8 cellular contexts compared by ENCODE assay signal in the genomic region with DNA sequence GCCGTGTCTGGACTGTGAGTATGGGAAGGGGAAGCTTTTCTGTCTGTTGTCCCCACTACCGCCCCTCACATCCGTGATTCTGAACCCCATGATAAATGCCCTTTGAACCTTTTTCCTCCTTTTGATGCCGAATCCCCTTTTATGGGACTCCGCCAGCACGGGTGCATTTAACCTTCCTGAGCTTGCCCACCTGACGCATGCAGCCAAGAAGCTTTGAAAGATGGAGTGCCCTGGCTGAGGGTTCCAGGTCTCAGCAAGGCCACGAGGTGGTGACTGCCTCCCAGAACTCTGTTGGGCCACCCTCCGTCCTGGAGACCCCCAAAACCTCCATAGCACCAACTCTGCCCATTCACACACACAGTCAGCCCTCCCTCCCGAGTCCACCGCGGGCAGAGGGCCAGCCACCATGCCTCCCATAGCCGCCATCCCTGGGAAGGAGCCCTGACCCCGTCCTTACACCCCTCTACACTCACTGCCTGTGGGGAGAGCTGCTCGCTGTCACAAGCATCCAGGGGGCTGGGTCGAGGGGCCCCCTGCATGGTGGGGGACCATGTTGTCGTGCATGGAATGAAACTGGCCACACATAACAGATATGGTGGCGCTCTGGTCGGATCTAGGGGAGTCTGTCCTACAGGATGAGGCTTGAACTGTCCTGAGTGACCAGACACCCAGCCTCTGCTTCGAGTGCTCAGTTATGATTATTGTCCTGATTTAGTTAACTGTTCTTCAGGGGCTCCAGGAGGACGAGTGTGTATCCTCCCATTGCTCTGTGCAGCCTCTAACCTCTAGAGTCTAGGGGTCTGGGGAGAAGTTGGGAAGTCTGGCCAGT. TPM values are rescaled to one million over a fixed set of nuclear protein-coding genes. Genes with fewer than 3 reads are reported as not detected.
DNase-seq lines count a peak whose midpoint lies in the region; ATAC-seq and TF ChIP-seq lines count a peak whose summit lies in the region.

No MANE protein-coding gene starts in this region.

- no peaks in the 10 kb centered on the region for H3K9me2 ChIP-seq in GM23248 (ENCODE audit: insufficient read depth)

- DNase-seq in GM23248 (peak; percentile 36), T-cell (no peak), foreskin keratinocyte (no peak), ureter (ENCODE audit: low spot score) (no peak), NCI-H526 treated with DMSO at 0.1 percent for 48 hours (lab: John Stamatoyannopoulos, UW) (no peak), T-helper 9 cell (no peak)

- peak overlapping the region; percentile 93 for H2AFZ ChIP-seq in GM23248

- H3K9me3 ChIP-seq in GM23248 (ENCODE audit: low read depth) (no peaks in the 10 kb centered on the region), skeletal muscle tissue (ENCODE audit: control insufficient read depth in 3 of 3, low read length in 3 of 3) (no peaks in the 10 kb centered on the region)

- H3F3A ChIP-seq in GM23248 (ENCODE audit: insufficient read depth) = peaks cover 23% of the 10 kb centered on the region

- no peak for TF ChIP-seq CTCF in foreskin keratinocyte (conservative IDR thresholded peaks at IDR 0.05)

- peak overlapping the region; percentile 92 to 96 for H3K27ac Mint-ChIP-seq in T-cell

- peaks cover 9 to 13% (median 11%) of the 10 kb centered on the region in 3 donors for H3K9me3 Mint-ChIP-seq in T-cell

- H3K4me1 ChIP-seq in GM23248 (ENCODE audit: insufficient read depth) = peaks cover 25% of the 10 kb centered on the region
- peaks cover 6% of the 10 kb centered on the region for H3K4me1 ChIP-seq in foreskin keratinocyte
- peaks cover 25 to 35% (median 33%) of the 10 kb centered on the region in 3 donors for H3K4me1 ChIP-seq in skeletal muscle tissue (ENCODE audit: control insufficient read depth in 3 of 3, insufficient read depth in 3 of 3, low read length in 3 of 3)

- peak overlapping the region; percentile 98 for H3K27ac ChIP-seq in GM23248
- H3K27ac ChIP-seq in foreskin keratinocyte = peak overlapping the region; percentile 74
- H3K27ac ChIP-seq in skeletal muscle tissue (ENCODE audit: low read depth, low read length) = peak overlapping the region; percentile 94

- H3K4me1 Mint-ChIP-seq in T-cell = peaks cover 36 to 46% (median 45%) of the 10 kb centered on the region in 3 donors

- no peaks in the 10 kb centered on the region for H4K20me1 ChIP-seq in GM23248 (ENCODE audit: insufficient read depth)

- H3K27me3 Mint-ChIP-seq in T-cell = no peaks in the 10 kb centered on the region

- in situ Hi-C loops in GM23248 (cut with MboI) = no loop called here

- H3K4me2 ChIP-seq in GM23248 (ENCODE audit: unreplicated experiment) = peak overlapping the region; percentile 88

- peak in 1 of 4 experiments; percentile 6 for ATAC-seq in T-cell (replicated peaks in 1 of 4)
- no peak for ATAC-seq in foreskin keratinocyte
- no peak for ATAC-seq in GM19397 (IDR thresholded peaks at IDR 0.05; ENCODE audit: unreplicated experiment)

- H3K9ac ChIP-seq in GM23248 (peak overlapping the region; percentile 92), skeletal muscle tissue (ENCODE audit: low read depth in 1 of 3, low read length in 3 of 3) (peak overlapping the region; percentile 76 to 97 (median 95))

- H3K79me2 ChIP-seq in GM23248 (ENCODE audit: insufficient read depth) = peaks cover 78% of the 10 kb centered on the region

- WGBS in GM23248 (ENCODE audit: low coverage in 1 of 2, low lambda C conversion rate in 2 of 2, missing lambda C conversion rate in 2 of 2), 2 experiments = 53 to 61% methylated on average over 20 to 21 of the region's 21 CpGs

- H3K36me3 ChIP-seq in GM23248 (ENCODE audit: low read depth) (no peaks in the 10 kb centered on the region), skeletal muscle tissue (ENCODE audit: control insufficient read depth in 3 of 3, insufficient read depth in 3 of 3, low read length in 3 of 3) (no peaks in the 10 kb centered on the region)

- H3K27me3 ChIP-seq in GM23248 (replicated peaks; ENCODE audit: insufficient read depth) (no peaks in the 10 kb centered on the region), foreskin keratinocyte (no peaks in the 10 kb centered on the region), skeletal muscle tissue (ENCODE audit: control insufficient read depth in 3 of 3, insufficient read depth in 3 of 3, low read length in 3 of 3) (no peaks in the 10 kb centered on the region)

- POLR2A ChIA-PET in T-cell (lab: Charles Lee) = no interaction called here

- peak overlapping the region; percentile 92 to 95 (median 93) for H3K4me3 Mint-ChIP-seq in T-cell

- peaks cover 25% of the 10 kb centered on the region for H3K36me3 Mint-ChIP-seq in T-cell

- CTCF ChIA-PET in T-cell (lab: Charles Lee) = no interaction called here

- H3K4me3 ChIP-seq in GM23248 = peak overlapping the region; percentile 84
- H3K4me3 ChIP-seq in skeletal muscle tissue (ENCODE audit: low read length in 3 of 3) = peak overlapping the region; percentile 91 to 95 (median 91)

RNA-seq across cellular contexts. Expression of a gene that starts 0.8 kb away (rescaled TPM):
- total RNA-seq in GM23248 (2014; rRNA removed; shearing (Covaris generic)) = 423 and 490 TPM in 2 replicates
- polyA plus RNA-seq in GM23248 (2016; fragmentation: Nextera tagmentation; extraction: Ambion mirVana) = 508 and 537 TPM in 2 replicates
- total RNA-seq in T-cell = 10 to 100 TPM; 30.6 to 53.1 (median 50.5) TPM
- total RNA-seq in foreskin keratinocyte = 143 and 146 TPM in 2 replicates
- polyA plus RNA-seq in foreskin keratinocyte = 210 and 236 TPM in 2 replicates
- total RNA-seq in skeletal muscle tissue = 25.6 TPM
- 202 TPM for total RNA-seq in ureter

RNA-seq across cellular contexts. Expression of a gene that starts 0.9 kb away (rescaled TPM):
- total RNA-seq in GM23248 (2014; rRNA removed; shearing (Covaris generic)) = 20.1 and 38.4 TPM in 2 replicates
- polyA plus RNA-seq in GM23248 (2016; fragmentation: Nextera tagmentation; extraction: Ambion mirVana) (24.8 and 25.7 TPM in 2 replicates), foreskin keratinocyte (30.1 and 38.9 TPM in 2 replicates)
- total RNA-seq in T-cell (10 to 100 TPM; 26.5 to 47.4 (median 28.7) TPM), foreskin keratinocyte (24.2 and 28.8 TPM in 2 replicates), skeletal muscle tissue (13.6 TPM), ureter (41.6 TPM)
